Comparison of ENCODE assay signal across 15 cellular contexts in genomic region chr4:25654031-25654970, GRCh38. TPM values are rescaled to one million over a fixed set of nuclear protein-coding genes. Genes with fewer than 3 reads are reported as not detected.
DNase-seq lines count a peak whose midpoint lies in the region; TF ChIP-seq lines count a peak whose summit lies in the region.
"Had no signal": no experiment of that assay in that cellular context is flagged by ENCODE, and none has a peak within 500 bp of the region (broad histone marks: within the 10 kb centered on the region; RNA-seq: fewer than 3 reads in every experiment).

No MANE protein-coding gene starts in this region.

- dilution Hi-C loops in mammary epithelial cell (cut with HindIII; ENCODE audit: low sequenced_read_pairs), result no loop called here

- H3K9me3 ChIP-seq in mammary epithelial cell (replicated peaks; ENCODE audit: insufficient read depth, low read length), result no peaks in the 10 kb centered on the region

- WGBS in mammary epithelial cell (ENCODE audit: low coverage, missing lambda C conversion rate), result 47% methylated on average over 15 of the region's 17 CpGs

- intact Hi-C loops in mammary epithelial cell (cut with micrococcal nuclease), result no loop called here

- H3K4me1 Mint-ChIP-seq in endothelial cell (ENCODE audit: unreplicated experiment) (peaks cover 22% of the 10 kb centered on the region), mesothelial cell of epicardium (peaks cover 11% of the 10 kb centered on the region), immature natural killer cell (peaks cover 0 to 7% of the 10 kb centered on the region in 2 donors)

- BruUV-seq in mammary epithelial cell (replicated peaks; lab: Mats Ljungman, UMichigan), result no TSS peak

- DNase-seq in A172 (ENCODE audit: low spot score), result peak; percentile 21
- no peak for DNase-seq in endothelial cell (ENCODE audit: low spot score)
- no peak for DNase-seq in mesothelial cell of epicardium (ENCODE audit: low spot score in 2 of 2, unreplicated experiment in 2 of 2)
- no peak for DNase-seq in mammary epithelial cell
- no peak for DNase-seq in iPS-NIHi11 (ENCODE audit: low spot score)
- no peak for DNase-seq in immature natural killer cell
- no peak for DNase-seq in NCI-H345 (lab: John Stamatoyannopoulos, UW)
- DNase-seq: activated CD8-positive, alpha-beta T cell treated with anti-CD3 and anti-CD28 coated beads, Interleukin-2, amount 10 ng/mL, durations not matched to agents 7 days and 5 days; anterior cingulate cortex; left cardiac atrium; MM.1S; NCI-H2171 treated with DMSO at 0.1 percent for 48 hours had no signal

- no peaks in the 10 kb centered on the region for H3K79me2 ChIP-seq in mammary epithelial cell (ENCODE audit: insufficient read depth, low read length)

- H3K27ac ChIP-seq in mammary epithelial cell (ENCODE audit: insufficient read depth, low read depth, low read length), result no peak overlapping the region

- H3K36me3 ChIP-seq in mammary epithelial cell (ENCODE audit: insufficient read depth, low read length), result no peaks in the 10 kb centered on the region

- no peak overlapping the region for H2AFZ ChIP-seq in mammary epithelial cell (ENCODE audit: low read depth, low read length)

- no peak for TF ChIP-seq RAD21 in Ishikawa (IDR thresholded peaks at IDR 0.05; ENCODE audit: low read depth)

- no peak for TF ChIP-seq EP300 in Ishikawa (IDR thresholded peaks at IDR 0.05; ENCODE audit: borderline replicate concordance)

- H3K36me3 Mint-ChIP-seq in endothelial cell (ENCODE audit: low read depth, unreplicated experiment) (no peaks in the 10 kb centered on the region), mesothelial cell of epicardium (no peaks in the 10 kb centered on the region), immature natural killer cell (no peaks in the 10 kb centered on the region)

- H3K27ac Mint-ChIP-seq in endothelial cell (ENCODE audit: unreplicated experiment) (no peak overlapping the region), mesothelial cell of epicardium (no peak overlapping the region), immature natural killer cell (no peak overlapping the region)
- H3K27ac Mint-ChIP-seq: activated CD8-positive, alpha-beta T cell treated with anti-CD3 and anti-CD28 coated beads, Interleukin-2, amount 10 ng/mL, durations not matched to agents 7 days and 5 days; activated T-helper 2 cell treated with anti-CD3 and anti-CD28 coated beads, Interferon-gamma antibody, Interleukin-2, Interleukin-4, amounts not matched to agents 10 μg/mL and 5 μg/mL and 100 μg/mL, durations not matched to agents 14 hours and 24 hours and 36 hours had no signal

- H3K4me3 Mint-ChIP-seq in endothelial cell (ENCODE audit: unreplicated experiment) (peak overlapping the region; percentile 33), mesothelial cell of epicardium (peak overlapping the region; percentile 52), immature natural killer cell (no peak overlapping the region)
- H3K4me3 Mint-ChIP-seq: activated CD8-positive, alpha-beta T cell treated with anti-CD3 and anti-CD28 coated beads, Interleukin-2, amount 10 ng/mL, durations not matched to agents 7 days and 5 days had no signal

- H3K9ac ChIP-seq in mammary epithelial cell (ENCODE audit: insufficient read depth, low read length), result no peak overlapping the region

- H3K4me3 ChIP-seq in mammary epithelial cell (replicated peaks in 1 of 3; ENCODE audit: insufficient read depth in 1 of 3, low read depth in 2 of 3, low read length in 3 of 3), result no peak overlapping the region

- H3K27me3 Mint-ChIP-seq in endothelial cell (ENCODE audit: unreplicated experiment) (peaks cover 25% of the 10 kb centered on the region), mesothelial cell of epicardium (ENCODE audit: low read depth) (peaks cover 53% of the 10 kb centered on the region), immature natural killer cell (ENCODE audit: low read depth in 3 of 3) (peaks cover 3 to 14% (median 14%) of the 10 kb centered on the region in 3 donors)

- no peaks in the 10 kb centered on the region for H3K4me1 ChIP-seq in mammary epithelial cell (ENCODE audit: insufficient read depth, low read length)

- H4K20me1 ChIP-seq in mammary epithelial cell (ENCODE audit: insufficient read depth, low read length), result no peaks in the 10 kb centered on the region

- CTCF ChIA-PET in mammary epithelial cell (lab: Charles Lee; ENCODE audit: low non-redundant PET), result no interaction called here

- peaks cover 23% of the 10 kb centered on the region for H3K27me3 ChIP-seq in mammary epithelial cell (ENCODE audit: insufficient read depth, low read length)

- H3K4me2 ChIP-seq in mammary epithelial cell (ENCODE audit: insufficient read depth, low read depth, low read length), result no peak overlapping the region

- TF ChIP-seq CTCF in endothelial cell (IDR thresholded peaks at IDR 0.05; ENCODE audit: unreplicated experiment) (no peak), mesothelial cell of epicardium (IDR thresholded peaks at IDR 0.05; ENCODE audit: unreplicated experiment) (no peak), mammary epithelial cell (conservative IDR thresholded peaks at IDR 0.05 in 1 of 2, IDR thresholded peaks at IDR 0.05 in 1 of 2; ENCODE audit: extremely low read depth in 1 of 2, insufficient read depth in 1 of 2, low read depth in 1 of 2, low read length in 2 of 2) (no peak)

- in situ Hi-C loops in mammary epithelial cell (cut with MboI; ENCODE audit: low sequenced_read_pairs in 2 of 2), result no loop called here

- H3K9me3 Mint-ChIP-seq in endothelial cell (ENCODE audit: unreplicated experiment) (no peaks in the 10 kb centered on the region), mesothelial cell of epicardium (no peaks in the 10 kb centered on the region), immature natural killer cell (no peaks in the 10 kb centered on the region)
- H3K9me3 Mint-ChIP-seq: activated T-helper 2 cell treated with anti-CD3 and anti-CD28 coated beads, Interferon-gamma antibody, Interleukin-2, Interleukin-4, amounts not matched to agents 10 μg/mL and 5 μg/mL and 100 μg/mL, durations not matched to agents 14 hours and 24 hours and 36 hours had no signal

TF ChIP-seq in Ishikawa, 13 proteins besides CTCF, POLR2A, EP300 and RAD21:
- TF ChIP-seq REST (IDR thresholded peaks at IDR 0.05; ENCODE audit: low read depth) (no peak), FOXM1 (IDR thresholded peaks at IDR 0.05; ENCODE audit: borderline replicate concordance, low read depth) (no peak), NFIC (IDR thresholded peaks at IDR 0.05) (peak; percentile 5), EGR1 (IDR thresholded peaks at IDR 0.05) (no peak), TEAD4 (IDR thresholded peaks at IDR 0.05) (peak; percentile 71; the same call in 1 of the 2 replicates), CEBPB (IDR thresholded peaks at IDR 0.05) (no peak), ZBTB7A (IDR thresholded peaks at IDR 0.05; ENCODE audit: low read depth) (0 out of 2 replicates have a peak, but pooled peaks have one; percentile 22), TCF12 (IDR thresholded peaks at IDR 0.05; ENCODE audit: low read depth) (peak; percentile 13; the same call in 1 of the 2 replicates), TAF1 (IDR thresholded peaks at IDR 0.05; ENCODE audit: low read depth) (no peak)

RNA-seq across cellular contexts. Expression of gene SLC34A2, which starts 1.4 kb away (rescaled TPM):
- total RNA-seq in A172 (2014; rRNA removed; shearing (Covaris generic)), result not detected in 2 replicates
- total RNA-seq in endothelial cell (ENCODE audit: unreplicated experiment) (0.41 TPM), mesothelial cell of epicardium (0.07 to 0.34 TPM (median 0.22 TPM) in 3 replicates), mammary epithelial cell (1 to 10 TPM in 1 of 2 donors, not detected in 1; 1.5 TPM)
- polyA plus RNA-seq in mammary epithelial cell (0.08 TPM), immature natural killer cell (not detected)
- not detected for polyA minus RNA-seq in mammary epithelial cell
- total RNA-seq: activated CD8-positive, alpha-beta T cell treated with anti-CD3 and anti-CD28 coated beads, Interleukin-2, amount 10 ng/mL, durations not matched to agents 7 days and 5 days; activated T-helper 2 cell treated with anti-CD3 and anti-CD28 coated beads, Interferon-gamma antibody, Interleukin-2, Interleukin-4, amounts not matched to agents 10 μg/mL and 5 μg/mL and 100 μg/mL, durations not matched to agents 14 hours and 24 hours and 36 hours had no signal
- polyA plus RNA-seq: neural cell had no signal

Comparison
In these comparisons a context has a peak if more than half of its experiments do, and no peak if none do; other contexts are left out.
1. H3K4me3 Mint-ChIP-seq: peak in endothelial cell (single experiment) and mesothelial cell of epicardium (single experiment); none in immature natural killer cell (0 of 5).